Comparison of ENCODE assay signal across 19 cellular contexts in genomic region chr9:114671605-114672004, GRCh38. TPM values are rescaled to one million over a fixed set of nuclear protein-coding genes. Genes with fewer than 3 reads are reported as not detected.
"Had no signal": no experiment of that assay in that cellular context is flagged by ENCODE, and none has a peak within 500 bp of the region (broad histone marks: within the 10 kb centered on the region; RNA-seq: fewer than 3 reads in every experiment).

No MANE protein-coding gene starts in this region.

- H3K27me3 ChIP-seq: right lobe of liver had no signal

- H3K27ac ChIP-seq: psoas muscle, right lobe of liver had no signal

- H3K4me1 ChIP-seq: psoas muscle, right lobe of liver had no signal

- H3K4me3 ChIP-seq: psoas muscle, right lobe of liver had no signal

- H3K36me3 ChIP-seq: right lobe of liver had no signal

- H3K9me3 ChIP-seq: psoas muscle, right lobe of liver had no signal

- DNase-seq: activated CD4-positive, alpha-beta T cell treated with anti-CD3 and anti-CD28 coated beads, Interleukin-2, amount 10 ng/mL, durations not matched to agents 7 days and 5 days; activated naive CD4-positive, alpha-beta T cell treated with anti-CD3 and anti-CD28 coated beads, Interleukin-2, amount 10 ng/mL, durations not matched to agents 7 days and 5 days; endodermal cell; erythroblast; glutamatergic neuron; immature natural killer cell; left cardiac atrium; occipital lobe; psoas muscle; right lobe of liver; stimulated activated naive CD4-positive, alpha-beta T cell had no signal

RNA-seq across cellular contexts. Expression of gene TEX48, which starts 10.4 kb away (rescaled TPM):
- total RNA-seq: bronchial epithelial cell, chondrocyte, dermis microvascular lymphatic vessel endothelial cell, endodermal cell, fibroblast of villous mesenchyme, left cardiac atrium, mucosa of gallbladder, occipital lobe, psoas muscle, right lobe of liver, WTC11 had no signal
- polyA plus RNA-seq: immature natural killer cell, psoas muscle had no signal

RNA-seq across cellular contexts. Expression of gene TEX53, which starts 14.0 kb away (rescaled TPM):
- total RNA-seq: activated CD4-positive, alpha-beta T cell treated with anti-CD3 and anti-CD28 coated beads, Interleukin-2, amount 10 ng/mL, durations not matched to agents 7 days and 5 days; activated T-helper 2 cell treated with anti-CD3 and anti-CD28 coated beads, Interferon-gamma antibody, Interleukin-2, Interleukin-4, amounts not matched to agents 10 μg/mL and 5 μg/mL and 100 μg/mL, durations not matched to agents 14 hours and 24 hours and 36 hours; bronchial epithelial cell; chondrocyte; dermis microvascular lymphatic vessel endothelial cell; endodermal cell; fibroblast of villous mesenchyme; left cardiac atrium; mucosa of gallbladder; occipital lobe; psoas muscle; right lobe of liver; T-helper 1 cell treated with Interleukin-12 subunit alpha and Interleukin-12 subunit beta and Interleukin-4 antibody, amounts not matched to agents 30 ng/mL and 1 ng/mL, for 36 hours; WTC11 had no signal
- polyA plus RNA-seq: immature natural killer cell, psoas muscle had no signal
